Comparison of ENCODE assay signal across 27 cellular contexts in the genomic region with DNA sequence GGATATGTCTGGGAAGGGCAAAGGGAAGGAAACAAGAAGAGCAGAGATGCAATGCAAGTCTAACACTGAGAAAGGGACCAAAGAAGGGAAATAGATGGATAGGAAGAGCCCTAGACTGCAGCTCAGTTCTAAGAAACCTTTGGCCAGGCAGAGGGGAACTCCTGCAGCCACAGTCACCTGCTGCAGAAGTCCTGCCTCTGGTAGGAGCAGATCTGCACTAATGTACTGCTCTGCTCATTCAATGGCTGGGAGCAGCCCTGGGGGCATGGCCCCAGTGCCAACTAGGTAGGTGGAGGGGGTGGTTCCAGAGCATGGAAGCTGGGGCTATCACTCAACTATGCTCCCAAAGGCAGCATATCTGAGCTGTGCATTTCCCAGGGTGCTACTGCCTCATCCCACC.
"Had no signal": no experiment of that assay in that cellular context is flagged by ENCODE, and none has a peak within 500 bp of the region (broad histone marks: within the 10 kb centered on the region; RNA-seq: fewer than 3 reads in every experiment).

No MANE protein-coding gene starts in this region.

- H3K36me3 ChIP-seq: heart left ventricle, left ventricle myocardium inferior, pancreas, prostate gland, stomach, thyroid gland, transverse colon, upper lobe of left lung had no signal

- DNase-seq: heart left ventricle; hypothalamus; islet precursor cell; left ventricle myocardium inferior; mesendoderm; naive B cell; natural killer cell; nephron progenitor cell; pancreas; posterior cingulate gyrus; retina; right cardiac atrium; stimulated activated CD4-positive, alpha-beta T cell treated with anti-CD3 and anti-CD28 coated beads, Interleukin-12 subunit alpha, Interleukin-12 subunit beta, amount 100 ng/mL, for 4 hours; stimulated activated CD4-positive, alpha-beta T cell treated with anti-CD3 and anti-CD28 coated beads, Interleukin-15, amount 100 ng/mL, for 24 hours; stimulated activated CD4-positive, alpha-beta T cell treated with anti-CD3 and anti-CD28 coated beads, Interleukin-2, amount 100 ng/mL, for 24 hours; stimulated activated CD4-positive, alpha-beta T cell treated with anti-CD3 and anti-CD28 coated beads, Interleukin-4, amount 100 ng/mL, for 1 hour; stimulated activated naive CD4-positive, alpha-beta T cell; stomach; testis; thyroid gland; transverse colon; upper lobe of left lung had no signal

- H3K4me1 ChIP-seq: left ventricle myocardium inferior, pancreas, prostate gland, stomach, testis, upper lobe of left lung had no signal

- H3K4me3 Mint-ChIP-seq: mesothelial cell of epicardium, naive B cell, natural killer cell, nephron progenitor cell had no signal

- H3K27ac Mint-ChIP-seq: mesothelial cell of epicardium, natural killer cell, nephron progenitor cell had no signal

- H3K4me1 Mint-ChIP-seq: naive B cell, natural killer cell, nephron progenitor cell had no signal

- ATAC-seq: heart left ventricle, natural killer cell, pancreas, right cardiac atrium, sciatic nerve had no signal

- H3K4me3 ChIP-seq: heart left ventricle, left ventricle myocardium inferior, lung, pancreas, prostate gland, skin epidermis, stomach, testis, thyroid gland, transverse colon, upper lobe of left lung had no signal

- FAIRE-seq: pancreas had no signal

- H3K9me3 Mint-ChIP-seq: mesothelial cell of epicardium, natural killer cell, nephron progenitor cell had no signal

- H3K27ac ChIP-seq: heart left ventricle, left ventricle myocardium inferior, pancreas, prostate gland, skin epidermis, stomach, testis, thyroid gland, transverse colon, upper lobe of left lung had no signal

- H3K36me3 Mint-ChIP-seq: mesothelial cell of epicardium, naive B cell, natural killer cell had no signal

- H3K27me3 ChIP-seq: heart left ventricle, pancreas, stomach, testis, thyroid gland, transverse colon, upper lobe of left lung had no signal

- H3K9me3 ChIP-seq: heart left ventricle, left ventricle myocardium inferior, pancreas, prostate gland, stomach, testis, thyroid gland, transverse colon, upper lobe of left lung had no signal
